In the genomic region with DNA sequence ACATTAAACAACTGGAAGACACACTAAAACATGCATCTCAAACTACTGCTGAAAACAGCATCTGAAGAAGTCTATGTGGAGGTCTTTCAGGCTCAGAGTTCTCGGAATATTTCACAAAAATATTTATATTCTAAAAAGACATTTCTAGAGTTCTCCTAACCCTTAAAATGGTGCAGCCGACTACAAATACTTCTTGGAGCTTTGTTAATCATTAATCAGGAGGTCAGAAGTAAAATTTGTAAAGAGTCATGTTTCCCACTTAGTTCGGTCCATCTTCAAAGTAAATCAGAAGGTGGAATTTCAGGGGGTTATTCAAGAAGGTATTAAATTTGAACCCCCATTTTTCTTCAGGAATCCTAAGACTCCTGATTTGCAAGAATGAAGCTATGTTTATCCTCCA, we compare ENCODE assay signal across 20 cellular contexts.
A peak's percentile ranks its signal among the peaks of the same experiment; 100 is the strongest.
DNase-seq lines count a peak whose midpoint lies in the region; ATAC-seq and TF ChIP-seq lines count a peak whose summit lies in the region.
"Had no signal": no experiment of that assay in that cellular context is flagged by ENCODE, and none has a peak within 500 bp of the region (broad histone marks: within the 10 kb centered on the region; RNA-seq: fewer than 3 reads in every experiment).

No MANE protein-coding gene starts in this region.

- in situ Hi-C loops in ACHN (cut with HindIII; ENCODE audit: low pct_ligation_motif_present, low pct_unique_long_range_greater_than_20kb, low sequenced_read_pairs), result no loop called here

- TF ChIP-seq POLR2A in GM18505 (IDR thresholded peaks at IDR 0.05; ENCODE audit: borderline replicate concordance, extremely low read depth, insufficient read depth, insufficient read length), result no peak

- DNase-seq in ACHN (peak; percentile 9), DMS53 treated with DMSO at 0.1 percent for 48 hours (lab: John Stamatoyannopoulos, UW; ENCODE audit: unreplicated experiment) (peak; percentile 6), left lobe of liver (ENCODE audit: low spot score) (no peak), renal cortical epithelial cell (ENCODE audit: low read depth) (peak; percentile 51), NCI-H69 (lab: John Stamatoyannopoulos, UW) (no peak), NOMO-1 (lab: John Stamatoyannopoulos, UW; ENCODE audit: unreplicated experiment in 2 of 2) (no peak), foreskin fibroblast (no peak)
- DNase-seq: Calu3; CD4-positive, alpha-beta T cell; COR-L47; DMS79; EL; GDM1; H9 had no signal

- peak; percentile 69 for ATAC-seq in left lobe of liver
- no peak for ATAC-seq in GM18505 (IDR thresholded peaks at IDR 0.05; ENCODE audit: unreplicated experiment)
- ATAC-seq: GM12878, GM23338, HCT116 had no signal

- H3K4me3 ChIP-seq in foreskin fibroblast (ENCODE audit: low read depth in 1 of 2, low read length in 2 of 2), result no peak overlapping the region
- H3K4me3 ChIP-seq: A549, BLaER1, GM12878, GM23338 had no signal

- no peak for TF ChIP-seq CTCF in foreskin fibroblast (IDR thresholded peaks at IDR 0.05; ENCODE audit: low read depth, low read length)

Comparison
In these comparisons a context has a peak if more than half of its experiments do, and no peak if none do; other contexts are left out.
1. DNase-seq: peak in ACHN (single experiment), DMS53 treated with DMSO at 0.1 percent for 48 hours (single experiment) and renal cortical epithelial cell (single experiment); none in left lobe of liver (single experiment), NCI-H69 (single experiment), NOMO-1 (0 of 2) and foreskin fibroblast (0 of 2).